33 cellular contexts compared by ENCODE assay signal in the genomic region with DNA sequence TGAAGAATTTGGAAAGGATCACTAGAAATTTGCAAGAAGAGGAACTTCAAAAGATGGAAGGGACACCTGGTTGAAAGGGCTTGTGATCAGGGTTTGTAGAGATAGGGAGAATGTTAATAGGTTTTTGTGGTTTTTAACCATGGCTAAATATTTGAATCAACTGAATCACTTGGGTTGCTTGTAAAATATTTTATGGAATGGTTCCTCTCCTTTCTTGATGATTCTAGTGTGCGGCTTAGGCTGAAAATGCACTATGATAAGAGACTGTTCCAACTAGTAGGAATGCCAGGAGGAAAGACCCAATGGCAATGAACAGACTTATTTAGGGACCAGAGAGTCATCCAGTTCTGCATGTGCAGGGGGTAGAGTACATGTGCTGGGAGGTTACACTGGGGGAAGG.
"Had no signal": no experiment of that assay in that cellular context is flagged by ENCODE, and none has a peak within 500 bp of the region (broad histone marks: within the 10 kb centered on the region; RNA-seq: fewer than 3 reads in every experiment).

No MANE protein-coding gene starts in this region.

- H3K36me3 Mint-ChIP-seq: activated CD4-positive, alpha-beta memory T cell treated with anti-CD3 and anti-CD28 coated beads for 36 hours; activated naive CD4-positive, alpha-beta T cell treated with anti-CD3 and anti-CD28 coated beads, Interleukin-2, amount 10 ng/mL, durations not matched to agents 7 days and 5 days; activated naive CD8-positive, alpha-beta T cell had no signal

- DNase-seq: activated B cell treated with CpG ODN at 0.5 μM for 24 hours; activated CD4-positive, alpha-beta memory T cell treated with anti-CD3 and anti-CD28 coated beads for 36 hours; activated CD4-positive, alpha-beta T cell treated with anti-CD3 and anti-CD28 coated beads for 4 hours; activated CD4-positive, alpha-beta T cell treated with anti-CD3 and anti-CD28 coated beads, Interleukin-2, amount 50 U/mL, for 1 hour; activated CD4-positive, CD25-positive, alpha-beta regulatory T cell treated with anti-CD3 and anti-CD28 coated beads, Interleukin-2, amount 50 U/mL, for 72 hours; activated CD8-positive, alpha-beta memory T cell treated with anti-CD3 and anti-CD28 coated beads, Interleukin-2, amount 50 U/mL, for 4 hours; activated effector memory CD4-positive, alpha-beta T cell treated with Interleukin-2 at 50 U/mL for 16 hours; activated naive CD4-positive, alpha-beta T cell treated with anti-CD3 and anti-CD28 coated beads, Interleukin-2, amount 10 ng/mL, durations not matched to agents 7 days and 5 days; activated naive CD8-positive, alpha-beta T cell treated with anti-CD3 and anti-CD28 coated beads, Interleukin-2, amount 50 U/mL, for 24 hours; activated T-cell treated with anti-CD3 and anti-CD28 coated beads for 4 hours; activated T-cell treated with anti-CD3 and anti-CD28 coated beads, Interleukin-2, amount 50 U/mL, for 4 hours; anterior cingulate cortex; brain microvascular endothelial cell; central memory CD4-positive, alpha-beta T cell; MG63; NCI-H1048; NCI-H1105 treated with DMSO at 0.1 percent for 48 hours; NCI-H1436 treated with DMSO at 0.1 percent for 48 hours; NCI-H1694 treated with DMSO at 0.1 percent for 48 hours; NCI-H2029; NCI-H510A; NCI-H526; NCI-H748 treated with DMSO at 0.1 percent for 48 hours; NK-92 treated with Interleukin-12 subunit alpha and Interleukin-12 subunit beta, amount 100 ng/mL, for 24 hours; PC-9; SW 1271; T-helper 1 cell; T-helper 2 cell; T-helper 9 cell had no signal

- H3K9me3 ChIP-seq: MG63 had no signal

- H3K36me3 ChIP-seq: brain microvascular endothelial cell, MG63 had no signal

- ATAC-seq: activated naive CD8-positive, alpha-beta T cell treated with anti-CD3 and anti-CD28 coated beads, Interleukin-2, amount 50 U/mL, for 24 hours; activated T-cell treated with anti-CD3 and anti-CD28 coated beads, Interleukin-2, amount 50 U/mL, for 4 hours; Right ventricle myocardium inferior had no signal

- H3K4me1 Mint-ChIP-seq: activated naive CD4-positive, alpha-beta T cell treated with anti-CD3 and anti-CD28 coated beads, Interleukin-2, amount 10 ng/mL, durations not matched to agents 7 days and 5 days; activated naive CD8-positive, alpha-beta T cell treated with anti-CD3 and anti-CD28 coated beads, Interleukin-2, amount 50 U/mL, for 24 hours had no signal

- H3K27ac Mint-ChIP-seq: activated B cell treated with CpG ODN at 0.5 μM for 24 hours; activated CD4-positive, alpha-beta memory T cell treated with anti-CD3 and anti-CD28 coated beads for 36 hours; activated naive CD4-positive, alpha-beta T cell treated with anti-CD3 and anti-CD28 coated beads, Interleukin-2, amount 10 ng/mL, durations not matched to agents 7 days and 5 days; activated naive CD8-positive, alpha-beta T cell; activated naive CD8-positive, alpha-beta T cell treated with anti-CD3 and anti-CD28 coated beads, Interleukin-2, amount 50 U/mL, for 24 hours had no signal

- H3K9me3 Mint-ChIP-seq: activated B cell treated with CpG ODN at 0.5 μM for 24 hours; activated CD4-positive, alpha-beta memory T cell treated with anti-CD3 and anti-CD28 coated beads for 36 hours; activated naive CD4-positive, alpha-beta T cell treated with anti-CD3 and anti-CD28 coated beads, Interleukin-2, amount 10 ng/mL, durations not matched to agents 7 days and 5 days; activated naive CD8-positive, alpha-beta T cell treated with anti-CD3 and anti-CD28 coated beads, Interleukin-2, amount 50 U/mL, for 24 hours had no signal

- H3K4me3 ChIP-seq: MG63, PC-9 had no signal

- H3K27me3 Mint-ChIP-seq: activated B cell treated with CpG ODN at 0.5 μM for 24 hours; activated CD4-positive, alpha-beta memory T cell treated with anti-CD3 and anti-CD28 coated beads for 36 hours; activated naive CD4-positive, alpha-beta T cell treated with anti-CD3 and anti-CD28 coated beads, Interleukin-2, amount 10 ng/mL, durations not matched to agents 7 days and 5 days; activated naive CD8-positive, alpha-beta T cell; activated naive CD8-positive, alpha-beta T cell treated with anti-CD3 and anti-CD28 coated beads, Interleukin-2, amount 50 U/mL, for 24 hours had no signal

- H3K4me3 Mint-ChIP-seq: activated B cell treated with CpG ODN at 0.5 μM for 24 hours; activated CD4-positive, alpha-beta memory T cell treated with anti-CD3 and anti-CD28 coated beads for 36 hours; activated naive CD4-positive, alpha-beta T cell treated with anti-CD3 and anti-CD28 coated beads, Interleukin-2, amount 10 ng/mL, durations not matched to agents 7 days and 5 days; activated naive CD8-positive, alpha-beta T cell; activated naive CD8-positive, alpha-beta T cell treated with anti-CD3 and anti-CD28 coated beads, Interleukin-2, amount 50 U/mL, for 24 hours; activated T-cell treated with anti-CD3 and anti-CD28 coated beads, Interleukin-2, amount 50 U/mL, for 4 hours had no signal

- H3K27me3 ChIP-seq: brain microvascular endothelial cell, MG63 had no signal

- H3K27ac ChIP-seq: brain microvascular endothelial cell, PC-9, RWPE1, VCaP had no signal
